1 cellular context compared by ENCODE assay signal in the genomic region with DNA sequence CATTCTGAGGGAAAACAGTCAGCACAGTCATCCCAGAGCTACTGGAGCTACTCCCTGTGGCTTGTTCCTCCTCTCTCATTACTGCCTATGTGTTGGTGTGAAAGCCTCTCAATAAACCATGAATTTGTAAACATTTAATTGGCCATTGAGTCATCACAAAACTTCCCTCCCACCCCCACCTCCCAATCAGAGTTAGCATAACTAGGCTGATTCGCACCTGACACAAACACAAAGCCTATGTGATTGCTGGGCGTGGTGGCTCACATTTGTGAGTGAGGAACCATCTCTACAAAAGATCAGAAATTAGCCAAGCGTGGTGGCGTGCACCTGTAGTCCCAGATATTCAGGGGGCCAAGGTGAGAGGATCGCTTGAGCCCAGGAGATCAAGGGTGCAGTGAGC.
TF ChIP-seq lines count a peak whose summit lies in the region.

No MANE protein-coding gene starts in this region.

TF ChIP-seq in HepG2, 621 proteins besides CTCF, POLR2A, EP300 and RAD21:
- TF ChIP-seq PAX8 (CRISPR knock-in tag; IDR thresholded peaks at IDR 0.05; ENCODE audit: borderline replicate concordance) (no peak), TBP (CRISPR knock-in tag; IDR thresholded peaks at IDR 0.05) (no peak), TSC22D2 (CRISPR knock-in tag; IDR thresholded peaks at IDR 0.05; ENCODE audit: borderline replicate concordance) (no peak), ZSCAN22 (CRISPR knock-in tag; IDR thresholded peaks at IDR 0.05) (no peak), SOX13 (IDR thresholded peaks at IDR 0.05) (no peak), SOX13 (CRISPR knock-in tag; conservative IDR thresholded peaks at IDR 0.05 in 1 of 2, IDR thresholded peaks at IDR 0.05 in 1 of 2) (no peak), GMEB2 (CRISPR knock-in tag; IDR thresholded peaks at IDR 0.05; ENCODE audit: low read depth) (no peak), MAZ (IDR thresholded peaks at IDR 0.05; ENCODE audit: borderline replicate concordance, low read depth, low read length) (no peak), MAZ (CRISPR knock-in tag; IDR thresholded peaks at IDR 0.05; ENCODE audit: low read depth) (no peak)
- TF ChIP-seq, protein P1, sequence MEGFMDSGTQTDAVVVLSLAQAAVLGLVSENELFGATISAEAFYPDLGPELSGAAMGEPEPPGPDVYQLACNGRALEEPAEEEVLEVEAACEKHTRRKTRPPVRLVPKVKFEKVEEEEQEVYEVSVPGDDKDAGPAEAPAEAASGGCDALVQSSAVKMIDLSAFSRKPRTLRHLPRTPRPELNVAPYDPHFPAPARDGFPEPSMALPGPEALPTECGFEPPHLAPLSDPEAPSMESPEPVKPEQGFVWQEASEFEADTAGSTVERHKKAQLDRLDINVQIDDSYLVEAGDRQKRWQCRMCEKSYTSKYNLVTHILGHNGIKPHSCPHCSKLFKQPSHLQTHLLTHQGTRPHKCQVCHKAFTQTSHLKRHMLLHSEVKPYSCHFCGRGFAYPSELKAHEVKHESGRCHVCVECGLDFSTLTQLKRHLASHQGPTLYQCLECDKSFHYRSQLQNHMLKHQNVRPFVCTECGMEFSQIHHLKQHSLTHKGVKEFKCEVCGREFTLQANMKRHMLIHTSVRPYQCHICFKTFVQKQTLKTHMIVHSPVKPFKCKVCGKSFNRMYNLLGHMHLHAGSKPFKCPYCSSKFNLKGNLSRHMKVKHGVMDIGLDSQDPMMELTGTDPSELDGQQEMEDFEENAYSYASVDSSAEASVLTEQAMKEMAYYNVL (CRISPR knock-in tag; IDR thresholded peaks at IDR 0.05; ENCODE audit: borderline replicate concordance) = no peak
TF ChIP-seq in HepG2: peak in this region for 0.
